Comparison of ENCODE assay signal across 13 cellular contexts in genomic region chr4:100511906-100512305, GRCh38. TPM values are rescaled to one million over a fixed set of nuclear protein-coding genes. Genes with fewer than 3 reads are reported as not detected.
DNase-seq lines count a peak whose midpoint lies in the region; ATAC-seq, FAIRE-seq and TF ChIP-seq lines count a peak whose summit lies in the region.
"Had no signal": no experiment of that assay in that cellular context is flagged by ENCODE, and none has a peak within 500 bp of the region (broad histone marks: within the 10 kb centered on the region; RNA-seq: fewer than 3 reads in every experiment).

No MANE protein-coding gene starts in this region.

- H3K4me2 ChIP-seq in SK-N-SH (no peak overlapping the region), endothelial cell of umbilical vein (ENCODE audit: insufficient read depth, low read length) (peak overlapping the region; percentile 84)

- no peaks in the 10 kb centered on the region for H3K27me3 ChIP-seq in SK-N-SH (ENCODE audit: insufficient read depth)
- H3K27me3 ChIP-seq in endothelial cell of umbilical vein (ENCODE audit: control insufficient read depth in 2 of 2, insufficient read depth in 2 of 2, low read length in 2 of 2), result no peaks in the 10 kb centered on the region
- no peaks in the 10 kb centered on the region for H3K27me3 ChIP-seq in gastrocnemius medialis

- CTCF ChIA-PET in SK-N-SH (lab: Yijun Ruan, JAX), result interaction anchor here (1.1 kb wide), 1 partner anchor 17 kb away, joined by 4 read pairs; no protein-coding TSS in a partner anchor
- CTCF ChIA-PET in endothelial cell of umbilical vein (lab: Charles Lee), result interaction anchor here (2.1 kb wide), 1 partner anchor 226 kb away, joined by 4 read pairs; no protein-coding TSS in a partner anchor

- ATAC-seq in SK-N-SH treated with all-trans-retinoic acid at 6 μM for 48 hours (peak; percentile 37), gastrocnemius medialis (no peak), GM21367 (IDR thresholded peaks at IDR 0.05; ENCODE audit: unreplicated experiment) (no peak)

- no peaks in the 10 kb centered on the region for H3K36me3 ChIP-seq in SK-N-SH (replicated peaks in 1 of 2; ENCODE audit: control insufficient read depth in 1 of 2, insufficient read depth in 2 of 2, low read length in 1 of 2)
- no peaks in the 10 kb centered on the region for H3K36me3 ChIP-seq in endothelial cell of umbilical vein (ENCODE audit: control insufficient read depth in 2 of 2, extremely low read depth in 1 of 2, insufficient read depth in 2 of 2, low read length in 2 of 2)
- H3K36me3 ChIP-seq in gastrocnemius medialis, result no peaks in the 10 kb centered on the region

- BruUV-seq in endothelial cell of umbilical vein (replicated peaks; lab: Mats Ljungman, UMichigan), result no TSS peak

- H3K27ac ChIP-seq in SK-N-SH (ENCODE audit: low read depth in 2 of 2, low read length in 1 of 2) (peak overlapping the region in 1 of 2 experiments; percentile 50; a peak in 2 of 4 replicates), endothelial cell of umbilical vein (ENCODE audit: insufficient read depth, low read depth, low read length) (peak overlapping the region; percentile 63), gastrocnemius medialis (peak overlapping the region in 3 of 4 donors; percentile 10 to 34 (median 14))

- no peaks in the 10 kb centered on the region for H3K79me2 ChIP-seq in SK-N-SH (ENCODE audit: insufficient read depth)
- H3K79me2 ChIP-seq in endothelial cell of umbilical vein (ENCODE audit: control insufficient read depth, insufficient read depth, low read length), result peaks cover 44% of the 10 kb centered on the region

- dilution Hi-C loops in endothelial cell of umbilical vein (cut with MboI; ENCODE audit: extremely low pct_ligation_motif_present, low sequenced_read_pairs), result no loop called here

- POLR2A ChIA-PET in SK-N-SH (lab: Yijun Ruan, JAX), result no interaction called here
- POLR2A ChIA-PET in endothelial cell of umbilical vein (lab: Charles Lee), result no interaction called here

- H3K4me3 Mint-ChIP-seq in HFFc6, result no peak overlapping the region

- no peak for TF ChIP-seq CTCF in SK-N-SH (IDR thresholded peaks at IDR 0.05)
- no peak for TF ChIP-seq CTCF in HFFc6 (IDR thresholded peaks at IDR 0.05)
- TF ChIP-seq CTCF in endothelial cell of umbilical vein (IDR thresholded peaks at IDR 0.05; ENCODE audit: extremely low read depth in 1 of 2, insufficient read depth in 1 of 2, low read depth in 1 of 2, low read length in 2 of 2), result no peak
- TF ChIP-seq CTCF in gastrocnemius medialis (IDR thresholded peaks at IDR 0.05 in 4 of 5, conservative IDR thresholded peaks at IDR 0.05 in 1 of 5), result no peak

- intact Hi-C loops in endothelial cell of umbilical vein (cut with micrococcal nuclease), result loop anchor here (10.0 kb wide), 1 partner anchor 417 kb away; no protein-coding TSS in a partner anchor
- intact Hi-C loops in gastrocnemius medialis (cut with DNase I; ENCODE audit: low total_unique reads), result no loop called here

- H3K36me3 Mint-ChIP-seq in HFFc6 (ENCODE audit: low read depth), result peaks cover 6% of the 10 kb centered on the region; the same call in 1 of the 2 replicates

- no peaks in the 10 kb centered on the region for H3K9me2 ChIP-seq in SK-N-SH

- no peak for TF ChIP-seq EP300 in SK-N-SH (IDR thresholded peaks at IDR 0.05; ENCODE audit: borderline replicate concordance in 1 of 2, low read depth in 1 of 2, low read length in 1 of 2)

- no peaks in the 10 kb centered on the region for H3K9me3 Mint-ChIP-seq in HFFc6

- TF ChIP-seq POLR2A in endothelial cell of umbilical vein (IDR thresholded peaks at IDR 0.05; ENCODE audit: low read depth, low read length) (no peak), gastrocnemius medialis (IDR thresholded peaks at IDR 0.05) (no peak)

- no peak for DNase-seq in SK-N-SH
- no peak for DNase-seq in HFFc6
- DNase-seq in endothelial cell of umbilical vein (ENCODE audit: low read depth, low spot score), result peak; percentile 41
- DNase-seq in gastrocnemius medialis, result no peak
- DNase-seq in LoVo (ENCODE audit: low spot score), result no peak
- DNase-seq: AML-193, DND-41, GF-D8, NCI-H146, NCI-H510A had no signal

- H3K9ac ChIP-seq in SK-N-SH (no peak overlapping the region), endothelial cell of umbilical vein (replicated peaks; ENCODE audit: extremely low read depth, insufficient read depth, low read length) (peak overlapping the region; percentile 43)

- H3K9me1 ChIP-seq in endothelial cell of umbilical vein (replicated peaks; ENCODE audit: control insufficient read depth, extremely low read depth, insufficient read depth, low read length), result no peaks in the 10 kb centered on the region

- H3K27ac Mint-ChIP-seq in HFFc6, result peak overlapping the region; percentile 64; the same call in 1 of the 2 replicates

- H3K27me3 Mint-ChIP-seq in HFFc6 (ENCODE audit: insufficient read depth), result no peaks in the 10 kb centered on the region

- 64% methylated on average over 5 of the region's 5 CpGs for WGBS in SK-N-SH (ENCODE audit: low lambda C conversion rate)

- H3K4me1 Mint-ChIP-seq in HFFc6 (ENCODE audit: low read depth), result peaks cover 70% of the 10 kb centered on the region

- peaks cover 0 to 28% of the 10 kb centered on the region in 2 experiments; a peak in 3 of 4 replicates for H3K4me1 ChIP-seq in SK-N-SH (ENCODE audit: control insufficient read depth in 1 of 2, insufficient read depth in 2 of 2, low read depth in 1 of 2, low read length in 1 of 2)
- H3K4me1 ChIP-seq in endothelial cell of umbilical vein (ENCODE audit: control insufficient read depth, extremely low read depth, insufficient read depth, low read length), result peaks cover 50% of the 10 kb centered on the region
- peaks cover 0 to 12% of the 10 kb centered on the region in 2 donors for H3K4me1 ChIP-seq in gastrocnemius medialis

- H2AFZ ChIP-seq in SK-N-SH (ENCODE audit: low read depth) (no peak overlapping the region), endothelial cell of umbilical vein (ENCODE audit: low read depth, low read length) (no peak overlapping the region)

- in situ Hi-C loops in gastrocnemius medialis (cut with MboI; ENCODE audit: low sequenced_read_pairs in 4 of 4), result no loop called here

- TF ChIP-seq RAD21 in SK-N-SH (IDR thresholded peaks at IDR 0.05; ENCODE audit: low read length), result no peak

- H3K4me3 ChIP-seq in SK-N-SH (ENCODE audit: low read depth in 2 of 2, low read length in 1 of 2) (no peak overlapping the region), endothelial cell of umbilical vein (replicated peaks in 1 of 3; ENCODE audit: insufficient read depth in 1 of 3, low read depth in 1 of 3, low read length in 3 of 3) (no peak overlapping the region), gastrocnemius medialis (no peak overlapping the region)

- H3F3A ChIP-seq in SK-N-SH (replicated peaks; ENCODE audit: insufficient read depth), result peaks cover 22% of the 10 kb centered on the region

- H3K9me3 ChIP-seq in SK-N-SH (no peaks in the 10 kb centered on the region), endothelial cell of umbilical vein (replicated peaks; ENCODE audit: control insufficient read depth, insufficient read depth, low read length) (no peaks in the 10 kb centered on the region), gastrocnemius medialis (no peaks in the 10 kb centered on the region)

- FAIRE-seq in endothelial cell of umbilical vein (lab: Jason Lieb, UNC), result no peak
- FAIRE-seq: GM19239 had no signal

- no peaks in the 10 kb centered on the region for H4K20me1 ChIP-seq in SK-N-SH (ENCODE audit: insufficient read depth)
- peaks cover 3% of the 10 kb centered on the region for H4K20me1 ChIP-seq in endothelial cell of umbilical vein (replicated peaks; ENCODE audit: control insufficient read depth, extremely low read depth, insufficient read depth, low read length)

TF ChIP-seq in SK-N-SH treated with all-trans-retinoic acid at 6 μM for 48 hours, 23 proteins besides CTCF, POLR2A, EP300 and RAD21 (continues in another document):
- TF ChIP-seq RARB (CRISPR knock-in tag; IDR thresholded peaks at IDR 0.05), result no peak
- no peak for TF ChIP-seq ISL1 (CRISPR knock-in tag; IDR thresholded peaks at IDR 0.05)
- no peak for TF ChIP-seq ZNF70 (CRISPR knock-in tag; IDR thresholded peaks at IDR 0.05)

TF ChIP-seq in SK-N-SH, 30 proteins besides CTCF, POLR2A, EP300 and RAD21 (continues in another document):
- no peak for TF ChIP-seq RFX5 (IDR thresholded peaks at IDR 0.05; ENCODE audit: low read length)
- TF ChIP-seq FOXM1 (IDR thresholded peaks at IDR 0.05; ENCODE audit: low read depth), result no peak
- TF ChIP-seq USF2 (IDR thresholded peaks at IDR 0.05; ENCODE audit: borderline replicate concordance, low read depth, low read length), result no peak

TF ChIP-seq in endothelial cell of umbilical vein, 7 proteins besides CTCF, POLR2A, EP300 and RAD21:
- TF ChIP-seq JUN (IDR thresholded peaks at IDR 0.05; ENCODE audit: borderline replicate concordance, insufficient read depth, insufficient read length, low read depth) (no peak), MAX (IDR thresholded peaks at IDR 0.05; ENCODE audit: insufficient read depth, insufficient read length) (no peak), EZH2 (IDR thresholded peaks at IDR 0.05; ENCODE audit: borderline replicate concordance, low read depth, low read length, severe bottlenecking) (no peak), FOS (IDR thresholded peaks at IDR 0.05; ENCODE audit: borderline replicate concordance, insufficient read depth, low read length) (no peak), MYC (IDR thresholded peaks at IDR 0.05; ENCODE audit: low read depth, low read length) (no peak), POLR2AphosphoS5 (IDR thresholded peaks at IDR 0.05; ENCODE audit: insufficient read depth, low read depth, low read length) (no peak), GATA2 (IDR thresholded peaks at IDR 0.05; ENCODE audit: insufficient read depth, insufficient read length, low read depth, low read length) (no peak)

RNA-seq across cellular contexts. Expression of gene EMCN, which starts 5.9 kb away (rescaled TPM):
- 0.30 and 0.62 TPM in 2 replicates for polyA plus RNA-seq in SK-N-SH (2012; rRNA removed)
- polyA plus RNA-seq in SK-N-SH (2012; cell fraction: cytosol; rRNA removed), result 0.49 and 0.70 TPM in 2 replicates
- 0.07 and 0.20 TPM in 2 replicates for polyA plus RNA-seq in SK-N-SH (2012; cell fraction: nucleus; rRNA removed)
- total RNA-seq in HFFc6 (2021; fragmentation: NEBNext Ultra II Directional; extraction: Animal tissue kit (Norgen Biotek cat#: 25700)), result under 1 TPM; 0.07 to 0.66 (median 0.47) TPM
- total RNA-seq in endothelial cell of umbilical vein, result 76.2 and 97.3 TPM in 2 replicates
- polyA plus RNA-seq in endothelial cell of umbilical vein, result 51.6 and 54.2 TPM in 2 replicates
- 88.0 and 95.7 TPM in 2 replicates for polyA plus RNA-seq in endothelial cell of umbilical vein (2011; cell fraction: cytosol; rRNA removed)
- polyA plus RNA-seq in endothelial cell of umbilical vein (2011; cell fraction: nucleus; rRNA removed), result 58.9 and 67.8 TPM in 2 replicates
- 34.5 and 50.4 TPM in 2 replicates for polyA plus RNA-seq in endothelial cell of umbilical vein (2012)
- 73.8 and 94.2 TPM in 2 replicates for polyA minus RNA-seq in endothelial cell of umbilical vein
- polyA minus RNA-seq in endothelial cell of umbilical vein (2011; cell fraction: cytosol; rRNA and poly(A)+ RNA removed), result not detected
- 177 and 213 TPM in 2 replicates for polyA minus RNA-seq in endothelial cell of umbilical vein (2011; cell fraction: nucleus; rRNA and poly(A)+ RNA removed)
- 10 to 100 TPM; 10.8 to 27.5 (median 12.2) TPM for total RNA-seq in gastrocnemius medialis

Comparison
In these comparisons a context has a peak if more than half of its experiments do, and no peak if none do; other contexts are left out.
1. RNA of gene EMCN, which starts 5.9 kb away (total RNA-seq): 76.2 to 97.3 TPM in endothelial cell of umbilical vein and 10.8 to 27.5 TPM in gastrocnemius medialis; 0.07 to 0.66 TPM in HFFc6; every median in the first group is over 4 times any median in the second.